8 cellular contexts compared by ENCODE assay signal in genomic region chr15:38670142-38671002, GRCh38.
DNase-seq lines count a peak whose midpoint lies in the region; FAIRE-seq and TF ChIP-seq lines count a peak whose summit lies in the region.

No MANE protein-coding gene starts in this region.

- no peaks in the 10 kb centered on the region for H4K20me1 ChIP-seq in GM23248 (ENCODE audit: insufficient read depth)

- no peak for DNase-seq in GM12891 (ENCODE audit: insufficient read length, low spot score)
- DNase-seq in GM23248: peak; percentile 6
- DNase-seq in T follicular helper cell (ENCODE audit: low read depth): peak; percentile 69
- peak; percentile 71 for DNase-seq in effector CD4-positive, alpha-beta T cell
- no peak for DNase-seq in SK-N-DZ (ENCODE audit: low spot score)
- DNase-seq in AG08396 (ENCODE audit: low spot score): no peak
- DNase-seq in AG20443 (ENCODE audit: low spot score): no peak
- DNase-seq in globus pallidus (ENCODE audit: low spot score): no peak

- in situ Hi-C loops in GM23248 (cut with MboI): loop anchor here (25.0 kb wide), 1 partner anchor 683 kb away; no protein-coding TSS in a partner anchor

- no peak overlapping the region for H3K4me2 ChIP-seq in GM23248 (ENCODE audit: unreplicated experiment)

- no peaks in the 10 kb centered on the region for H3K9me3 ChIP-seq in GM23248 (ENCODE audit: low read depth)

- no peaks in the 10 kb centered on the region for H3K4me1 ChIP-seq in GM23248 (ENCODE audit: insufficient read depth)

- H3K79me2 ChIP-seq in GM23248 (ENCODE audit: insufficient read depth): no peaks in the 10 kb centered on the region

- no peaks in the 10 kb centered on the region for H3F3A ChIP-seq in GM23248 (ENCODE audit: insufficient read depth)

- H3K36me3 ChIP-seq in GM23248 (ENCODE audit: low read depth): no peaks in the 10 kb centered on the region

- peak; percentile 86 for FAIRE-seq in GM12891 (lab: Jason Lieb, UNC)

- 80 to 85% methylated on average over 3 of the region's 3 CpGs for WGBS in GM23248 (ENCODE audit: low coverage in 1 of 2, low lambda C conversion rate in 2 of 2, missing lambda C conversion rate in 2 of 2), 2 experiments

- H3K9me2 ChIP-seq in GM23248 (ENCODE audit: insufficient read depth): peaks cover 4% of the 10 kb centered on the region; the same call in 1 of the 2 replicates

- peaks cover 32% of the 10 kb centered on the region for H3K27me3 ChIP-seq in GM23248 (replicated peaks; ENCODE audit: insufficient read depth)

- H3K4me3 ChIP-seq in GM23248: no peak overlapping the region

- no peak overlapping the region for H3K9ac ChIP-seq in GM23248

- no peak for TF ChIP-seq POLR2A in GM12891 (IDR thresholded peaks at IDR 0.05; ENCODE audit: low read depth, low read length)

- H2AFZ ChIP-seq in GM23248: no peak overlapping the region

- H3K27ac ChIP-seq in GM23248: no peak overlapping the region

TF ChIP-seq in GM12891, 5 proteins besides CTCF, POLR2A, EP300 and RAD21:
- peak; percentile 42 for TF ChIP-seq SPI1 (IDR thresholded peaks at IDR 0.05; ENCODE audit: low read depth, low read length)
- TF ChIP-seq POU2F2 (IDR thresholded peaks at IDR 0.05; ENCODE audit: low read depth, low read length): no peak

Comparison
In these comparisons a context has a peak if more than half of its experiments do, and no peak if none do; other contexts are left out.
1. DNase-seq: peak in GM23248 (single experiment), T follicular helper cell (single experiment) and effector CD4-positive, alpha-beta T cell (single experiment); none in GM12891 (single experiment), SK-N-DZ (single experiment), AG08396 (single experiment), AG20443 (single experiment) and globus pallidus (single experiment).